Comparison of ENCODE assay signal across 8 cellular contexts in the genomic region with DNA sequence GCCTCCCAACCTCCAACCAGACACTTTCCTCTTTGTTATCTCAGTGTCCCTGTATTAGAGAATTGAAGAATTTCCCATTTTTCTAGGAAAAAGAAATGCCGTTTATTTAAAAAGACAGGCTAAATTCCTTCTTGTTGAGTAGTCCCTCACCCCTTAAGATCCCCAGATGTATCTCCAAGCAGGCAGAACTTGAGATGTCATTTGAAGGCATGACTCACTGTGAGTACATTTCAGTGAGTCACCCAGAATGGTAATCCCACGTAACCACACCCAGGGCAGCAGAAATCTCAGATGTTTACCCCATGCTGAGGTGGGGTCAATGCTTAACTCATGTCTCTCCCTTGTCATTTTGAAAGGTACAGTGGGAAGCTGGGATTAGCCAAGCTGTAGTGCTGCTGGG. TPM values are rescaled to one million over a fixed set of nuclear protein-coding genes. Genes with fewer than 3 reads are reported as not detected.
DNase-seq lines count a peak whose midpoint lies in the region; ATAC-seq and TF ChIP-seq lines count a peak whose summit lies in the region.

No MANE protein-coding gene starts in this region.

- BruUV-seq in PC-9 (replicated peaks; lab: Mats Ljungman, UMichigan), result no TSS peak

- H2AFZ ChIP-seq in PC-9, result no peak overlapping the region

- H3K4me3 ChIP-seq in PC-9 (no peak overlapping the region), brain microvascular endothelial cell (ENCODE audit: low read depth, low read length) (no peak overlapping the region)

- H3K4me1 ChIP-seq in PC-9 (replicated peaks; ENCODE audit: insufficient read depth), result peaks cover 30% of the 10 kb centered on the region

- CTCF ChIA-PET in PC-9 (lab: Charles Lee), result no interaction called here

- H3K27ac Mint-ChIP-seq in natural killer cell, result peak overlapping the region; percentile 75

- H3K36me3 Mint-ChIP-seq in natural killer cell, result peaks cover 27% of the 10 kb centered on the region

- intact Hi-C loops in PC-9 (cut with micrococcal nuclease; ENCODE audit: unreplicated experiment) (loop anchor here (2.0 kb wide), 3 partner anchors 54 to 276 kb away; a partner anchor contains a TSS), natural killer cell (cut with micrococcal nuclease) (no loop called here)

- H4K20me1 ChIP-seq in PC-9 (ENCODE audit: insufficient read depth), result no peaks in the 10 kb centered on the region

- POLR2A ChIA-PET in PC-9 (lab: Charles Lee; ENCODE audit: unreplicated experiment), result no interaction called here

- DNase-seq in Caki2 (ENCODE audit: low read depth), result peak; percentile 83
- DNase-seq in PC-9, result peak; percentile 80 to 95
- DNase-seq in brain microvascular endothelial cell, result peak; percentile 98
- no peak for DNase-seq in natural killer cell
- no peak for DNase-seq in NCI-H2227 treated with DMSO at 0.1 percent for 48 hours (lab: John Stamatoyannopoulos, UW)
- DNase-seq in NCI-H1092 (lab: John Stamatoyannopoulos, UW), result no peak
- DNase-seq in COR-L47 (lab: John Stamatoyannopoulos, UW), result no peak

- peaks cover 37 to 45% of the 10 kb centered on the region in 2 donors for H3K4me1 Mint-ChIP-seq in natural killer cell

- H3K9me3 ChIP-seq in PC-9 (ENCODE audit: insufficient read depth, low read depth), result no peaks in the 10 kb centered on the region

- in situ Hi-C loops in Caki2 (cut with HindIII; ENCODE audit: low pct_unique_long_range_greater_than_20kb, low sequenced_read_pairs), result no loop called here
- in situ Hi-C loops in brain microvascular endothelial cell (cut with HindIII; ENCODE audit: low pct_ligation_motif_present, low sequenced_read_pairs), result no loop called here

- H3K27me3 ChIP-seq in PC-9 (ENCODE audit: insufficient read depth, low read depth) (no peaks in the 10 kb centered on the region), brain microvascular endothelial cell (replicated peaks) (no peaks in the 10 kb centered on the region)

- ATAC-seq in natural killer cell (no peak), GM21717 (IDR thresholded peaks at IDR 0.05; ENCODE audit: unreplicated experiment) (no peak)

- H3K79me2 ChIP-seq in PC-9 (ENCODE audit: low read depth), result peaks cover 18% of the 10 kb centered on the region

- H3K36me3 ChIP-seq in PC-9 (ENCODE audit: low read depth) (peaks cover 18% of the 10 kb centered on the region; the same call in 1 of the 2 replicates), brain microvascular endothelial cell (replicated peaks) (peaks cover 50% of the 10 kb centered on the region)

- peaks cover 25% of the 10 kb centered on the region for H3F3A ChIP-seq in PC-9 (ENCODE audit: insufficient read depth, low read depth)

- H3K9me3 Mint-ChIP-seq in natural killer cell, result no peaks in the 10 kb centered on the region

- peak overlapping the region; percentile 60 for H3K27ac ChIP-seq in PC-9
- H3K27ac ChIP-seq in brain microvascular endothelial cell, result peak overlapping the region; percentile 92

- TF ChIP-seq CTCF in PC-9 (conservative IDR thresholded peaks at IDR 0.05) (no peak), brain microvascular endothelial cell (IDR thresholded peaks at IDR 0.05; ENCODE audit: low read depth, low read length, missing control alignments) (no peak), natural killer cell (IDR thresholded peaks at IDR 0.05) (no peak)

- peak overlapping the region; percentile 29 for H3K4me3 Mint-ChIP-seq in natural killer cell

- H3K4me2 ChIP-seq in PC-9, result peak overlapping the region; percentile 57

- H3K27me3 Mint-ChIP-seq in natural killer cell (ENCODE audit: low read depth in 2 of 2), result no peaks in the 10 kb centered on the region

- no peaks in the 10 kb centered on the region for H3K9me2 ChIP-seq in PC-9 (ENCODE audit: insufficient read depth)

RNA-seq across cellular contexts. Expression of a gene that starts 4.4 kb away (rescaled TPM):
- 10.7 and 20.9 TPM in 2 replicates for total RNA-seq in Caki2 (2014; rRNA removed; shearing (Covaris generic); ENCODE audit: low replicate concordance)
- total RNA-seq in PC-9 (2021) (75.6 and 83.0 TPM in 2 replicates), natural killer cell (100 to 1,000 TPM; 171 to 214 (median 196) TPM)

RNA-seq across cellular contexts. Expression of a gene that starts 10.9 kb away (rescaled TPM):
- 1.8 and 4.1 TPM in 2 replicates for total RNA-seq in Caki2 (2014; rRNA removed; shearing (Covaris generic); ENCODE audit: low replicate concordance)
- total RNA-seq in PC-9 (2021) (6.9 and 7.1 TPM in 2 replicates), natural killer cell (1 to 10 TPM; 2.3 to 3.1 (median 2.6) TPM)

RNA-seq across cellular contexts. Expression of a gene that starts 35.2 kb away (rescaled TPM):
- not detected in 2 replicates for total RNA-seq in Caki2 (2014; rRNA removed; shearing (Covaris generic); ENCODE audit: low replicate concordance)
- total RNA-seq in PC-9 (2021), result 1.5 and 1.8 TPM in 2 replicates
- total RNA-seq in natural killer cell, result 1 to 10 TPM; 1.4 to 2.5 (median 2.0) TPM

RNA-seq across cellular contexts. Expression of a gene that starts 53.9 kb away (rescaled TPM):
- total RNA-seq in Caki2 (2014; rRNA removed; shearing (Covaris generic); ENCODE audit: low replicate concordance), result 5.3 and 11.8 TPM in 2 replicates
- 20.5 and 21.8 TPM in 2 replicates for total RNA-seq in PC-9 (2021)
- total RNA-seq in natural killer cell, result 10 to 100 TPM; 24.4 to 37.4 (median 27.8) TPM

RNA-seq across cellular contexts. Expression of a gene that starts 58.4 kb away (rescaled TPM):
- total RNA-seq in Caki2 (2014; rRNA removed; shearing (Covaris generic); ENCODE audit: low replicate concordance), result 5.3 and 6.7 TPM in 2 replicates
- total RNA-seq in PC-9 (2021) (10.0 and 13.2 TPM in 2 replicates), natural killer cell (1 to 10 TPM; 6.8 to 9.7 (median 7.4) TPM)

Comparison
In these comparisons a context has a peak if more than half of its experiments do, and no peak if none do; other contexts are left out.
1. DNase-seq: peak in Caki2 (single experiment), PC-9 (2 of 2) and brain microvascular endothelial cell (single experiment); none in natural killer cell (single experiment), NCI-H2227 treated with DMSO at 0.1 percent for 48 hours (single experiment), NCI-H1092 (single experiment) and COR-L47 (single experiment).